In the genomic region with DNA sequence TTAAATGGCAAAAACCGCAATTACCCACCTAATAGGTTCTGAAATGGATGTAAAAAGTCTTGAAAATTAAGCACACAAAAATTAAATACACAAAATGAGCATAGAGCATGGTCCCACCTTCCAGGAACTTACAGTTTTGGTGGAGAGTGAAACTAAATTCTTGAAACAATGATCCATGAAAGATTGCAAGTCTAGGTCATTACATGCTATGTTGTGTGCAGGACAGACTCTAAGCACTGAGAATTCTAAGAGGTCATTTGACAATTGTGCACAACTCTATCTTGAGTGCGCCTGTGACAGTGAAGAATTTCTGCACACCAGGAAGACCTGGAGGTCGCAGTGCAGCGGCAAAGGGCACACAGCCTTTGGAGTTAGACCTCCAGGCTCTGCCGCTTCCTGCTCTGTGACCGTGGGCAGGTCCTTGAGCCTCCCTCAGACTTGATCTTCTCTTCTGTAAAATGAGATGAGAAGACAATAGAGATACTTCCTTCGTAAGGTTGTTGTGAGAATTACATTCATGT, we compare ENCODE assay signal across 16 cellular contexts.
DNase-seq lines count a peak whose midpoint lies in the region; ATAC-seq and TF ChIP-seq lines count a peak whose summit lies in the region.
"Had no signal": no experiment of that assay in that cellular context is flagged by ENCODE, and none has a peak within 500 bp of the region (broad histone marks: within the 10 kb centered on the region; RNA-seq: fewer than 3 reads in every experiment).

No MANE protein-coding gene starts in this region.

- H3K27me3 ChIP-seq in body of pancreas: no peaks in the 10 kb centered on the region
- H3K27me3 ChIP-seq: BLaER1 treated with 17β-estradiol and CSF1 and Interleukin-3, amounts not matched to agents 10 nM and 100 nM had no signal

- DNase-seq in Calu3: no peak
- no peak for DNase-seq in body of pancreas
- DNase-seq in left colon: no peak
- DNase-seq in osteocyte (ENCODE audit: extremely low spot score, unreplicated experiment): no peak
- no peak for DNase-seq in natural killer cell treated with Interleukin-12 subunit alpha and Interleukin-12 subunit beta and Interleukin-15 and Interleukin-18, amount 100 ng/mL, for 72 hours (ENCODE audit: low spot score)
- no peak for DNase-seq in MCF 10A (ENCODE audit: unreplicated experiment)
- no peak for DNase-seq in NCI-H2029 treated with DMSO at 0.1 percent for 48 hours (lab: John Stamatoyannopoulos, UW)
- DNase-seq: DMS 273 treated with DMSO at 0.1 percent for 48 hours, Karpas-422, NCI-H1105 treated with DMSO at 0.1 percent for 48 hours, NCI-H1694 treated with DMSO at 0.1 percent for 48 hours, NCI-H748 treated with DMSO at 0.1 percent for 48 hours, PC-9 had no signal

- H3K4me1 Mint-ChIP-seq in Calu3 (ENCODE audit: low read depth, unreplicated experiment) (peaks cover 73% of the 10 kb centered on the region), osteocyte (ENCODE audit: unreplicated experiment) (peaks cover 57% of the 10 kb centered on the region), MCF 10A (ENCODE audit: insufficient read depth, unreplicated experiment) (peaks cover 17% of the 10 kb centered on the region)
- H3K4me1 Mint-ChIP-seq in natural killer cell treated with Interleukin-12 subunit alpha and Interleukin-12 subunit beta and Interleukin-15 and Interleukin-18, amount 100 ng/mL, for 72 hours (ENCODE audit: low read depth in 2 of 2): no peaks in the 10 kb centered on the region

- no peaks in the 10 kb centered on the region for H3K36me3 ChIP-seq in body of pancreas (replicated peaks in 1 of 2; ENCODE audit: insufficient read depth in 1 of 2, low read depth in 2 of 2)
- H3K36me3 ChIP-seq: BLaER1 treated with 17β-estradiol and CSF1 and Interleukin-3, amounts not matched to agents 10 nM and 100 nM had no signal

- no peak for TF ChIP-seq POLR2A in body of pancreas (IDR thresholded peaks at IDR 0.05)

- H3K27me3 Mint-ChIP-seq in Calu3 (ENCODE audit: unreplicated experiment): no peaks in the 10 kb centered on the region
- H3K27me3 Mint-ChIP-seq in osteocyte (ENCODE audit: unreplicated experiment): no peaks in the 10 kb centered on the region
- peaks cover 20 to 24% of the 10 kb centered on the region in 2 donors for H3K27me3 Mint-ChIP-seq in natural killer cell treated with Interleukin-12 subunit alpha and Interleukin-12 subunit beta and Interleukin-15 and Interleukin-18, amount 100 ng/mL, for 72 hours
- H3K27me3 Mint-ChIP-seq in MCF 10A (ENCODE audit: insufficient read depth, unreplicated experiment): no peaks in the 10 kb centered on the region

- H3K9me3 Mint-ChIP-seq in Calu3 (ENCODE audit: low read depth, unreplicated experiment) (peaks cover 3% of the 10 kb centered on the region), osteocyte (ENCODE audit: unreplicated experiment) (no peaks in the 10 kb centered on the region), MCF 10A (ENCODE audit: unreplicated experiment) (no peaks in the 10 kb centered on the region)
- no peaks in the 10 kb centered on the region for H3K9me3 Mint-ChIP-seq in natural killer cell treated with Interleukin-12 subunit alpha and Interleukin-12 subunit beta and Interleukin-15 and Interleukin-18, amount 100 ng/mL, for 72 hours

- POLR2A ChIA-PET in MCF 10A (lab: Yijun Ruan, JAX): interaction anchor here (0.6 to 1.9 kb wide), 3 partner anchors 9 to 26 kb away, joined by 4 to 6 read pairs (median 4); no protein-coding TSS in a partner anchor

- CTCF ChIA-PET in Calu3 (lab: Charles Lee): interaction anchor here (0.9 to 1.2 kb wide), 2 partner anchors 154 to 163 kb away, joined by 3 read pairs; a partner anchor contains a TSS
- CTCF ChIA-PET in MCF 10A (lab: Yijun Ruan, JAX): interaction anchor here (0.9 to 1.4 kb wide), 3 partner anchors 103 to 497 kb away, joined by 3 read pairs; no protein-coding TSS in a partner anchor

- peak overlapping the region in 3 of 4 donors; percentile 74 to 91 (median 88) for H3K27ac ChIP-seq in body of pancreas
- H3K27ac ChIP-seq: BLaER1 treated with 17β-estradiol and CSF1 and Interleukin-3, amounts not matched to agents 10 nM and 100 nM; PC-9 had no signal

- TF ChIP-seq CTCF in Calu3 (IDR thresholded peaks at IDR 0.05; ENCODE audit: unreplicated experiment) (no peak), body of pancreas (IDR thresholded peaks at IDR 0.05) (no peak), osteocyte (IDR thresholded peaks at IDR 0.05) (no peak), MCF 10A (IDR thresholded peaks at IDR 0.05; ENCODE audit: unreplicated experiment) (no peak)

- intact Hi-C loops in Calu3 (cut with micrococcal nuclease; ENCODE audit: unreplicated experiment): no loop called here
- intact Hi-C loops in body of pancreas (cut with DNase I): no loop called here
- intact Hi-C loops in left colon (cut with DNase I, micrococcal nuclease): no loop called here
- intact Hi-C loops in MCF 10A (cut with micrococcal nuclease): no loop called here

- ATAC-seq in body of pancreas: no peak
- ATAC-seq in left colon: peak; percentile 9
- no peak for ATAC-seq in natural killer cell treated with Interleukin-12 subunit alpha and Interleukin-12 subunit beta and Interleukin-15 and Interleukin-18, amount 100 ng/mL, for 72 hours
- no peak for ATAC-seq in GM21737 (IDR thresholded peaks at IDR 0.05; ENCODE audit: unreplicated experiment)

- H3K27ac Mint-ChIP-seq in Calu3 (ENCODE audit: unreplicated experiment) (peak overlapping the region; percentile 40), osteocyte (ENCODE audit: unreplicated experiment) (peak overlapping the region; percentile 14), MCF 10A (ENCODE audit: low read depth, unreplicated experiment) (no peak overlapping the region)
- no peak overlapping the region for H3K27ac Mint-ChIP-seq in natural killer cell treated with Interleukin-12 subunit alpha and Interleukin-12 subunit beta and Interleukin-15 and Interleukin-18, amount 100 ng/mL, for 72 hours

- peaks cover 53% of the 10 kb centered on the region for H3K4me1 ChIP-seq in body of pancreas
- H3K4me1 ChIP-seq: BLaER1 treated with 17β-estradiol and CSF1 and Interleukin-3, amounts not matched to agents 10 nM and 100 nM had no signal

- WGBS in body of pancreas, 2 donors: 84 to 90% methylated on average over 7 of the region's 7 CpGs

- H3K4me3 Mint-ChIP-seq in Calu3 (ENCODE audit: low read depth, unreplicated experiment): no peak overlapping the region
- H3K4me3 Mint-ChIP-seq in osteocyte (ENCODE audit: unreplicated experiment): no peak overlapping the region
- no peak overlapping the region for H3K4me3 Mint-ChIP-seq in natural killer cell treated with Interleukin-12 subunit alpha and Interleukin-12 subunit beta and Interleukin-15 and Interleukin-18, amount 100 ng/mL, for 72 hours
- H3K4me3 Mint-ChIP-seq in MCF 10A (ENCODE audit: unreplicated experiment): no peak overlapping the region

- no peaks in the 10 kb centered on the region for H3K9me3 ChIP-seq in body of pancreas
- H3K9me3 ChIP-seq: BLaER1 treated with 17β-estradiol and CSF1 and Interleukin-3, amounts not matched to agents 10 nM and 100 nM had no signal

- H3K36me3 Mint-ChIP-seq in Calu3 (ENCODE audit: insufficient read depth, unreplicated experiment): peaks cover 21% of the 10 kb centered on the region
- H3K36me3 Mint-ChIP-seq in osteocyte (ENCODE audit: unreplicated experiment): no peaks in the 10 kb centered on the region
- H3K36me3 Mint-ChIP-seq in natural killer cell treated with Interleukin-12 subunit alpha and Interleukin-12 subunit beta and Interleukin-15 and Interleukin-18, amount 100 ng/mL, for 72 hours: no peaks in the 10 kb centered on the region
- H3K36me3 Mint-ChIP-seq in MCF 10A (ENCODE audit: insufficient read depth, unreplicated experiment): no peaks in the 10 kb centered on the region

- H3K4me3 ChIP-seq in body of pancreas: no peak overlapping the region
- H3K4me3 ChIP-seq: A549; BLaER1 treated with 17β-estradiol and CSF1 and Interleukin-3, amounts not matched to agents 10 nM and 100 nM; PC-9 had no signal

- no TSS peak for BruUV-seq in Calu3 (replicated peaks; lab: Mats Ljungman, UMichigan)
- no TSS peak for BruUV-seq in MCF 10A (replicated peaks; lab: Mats Ljungman, UMichigan)

Comparison
In these comparisons a context has a peak if more than half of its experiments do, and no peak if none do; other contexts are left out.
1. H3K27ac Mint-ChIP-seq: peak in Calu3 (single experiment) and osteocyte (single experiment); none in natural killer cell treated with Interleukin-12 subunit alpha and Interleukin-12 subunit beta and Interleukin-15 and Interleukin-18, amount 100 ng/mL, for 72 hours (0 of 2) and MCF 10A (single experiment).